Comparison of ENCODE assay signal across 10 cellular contexts in genomic region chr6:7200598-7201443, GRCh38.
DNase-seq lines count a peak whose midpoint lies in the region; ATAC-seq and TF ChIP-seq lines count a peak whose summit lies in the region.
"Had no signal": no experiment of that assay in that cellular context is flagged by ENCODE, and none has a peak within 500 bp of the region (broad histone marks: within the 10 kb centered on the region; RNA-seq: fewer than 3 reads in every experiment).

No MANE protein-coding gene starts in this region.

- no TSS peak for BruUV-seq in PC-3 (replicated peaks; lab: Mats Ljungman, UMichigan)

- CTCF ChIA-PET in PC-3 (lab: Charles Lee) = interaction anchor here (0.7 kb wide), 1 partner anchor 41 kb away, joined by 7 read pairs; no protein-coding TSS in a partner anchor
- CTCF ChIA-PET in activated CD8-positive, alpha-beta T cell treated with anti-CD3 and anti-CD28 coated beads for 36 hours (lab: Charles Lee) = interaction anchor here (1.3 kb wide), 1 partner anchor 15 kb away, joined by 3 read pairs; no protein-coding TSS in a partner anchor

- H3K27ac ChIP-seq in PC-3 (ENCODE audit: low read length) (peak overlapping the region; percentile 47), left lung (peak overlapping the region; percentile 71 to 75), thyroid gland (peak overlapping the region; percentile 34 to 90 (median 87))

- no peaks in the 10 kb centered on the region for H4K20me1 ChIP-seq in PC-3 (ENCODE audit: low read length)

- no peaks in the 10 kb centered on the region for H3F3A ChIP-seq in PC-3 (ENCODE audit: low read length, unreplicated experiment)

- peak overlapping the region; percentile 77 for H3K4me2 ChIP-seq in PC-3 (ENCODE audit: low read length)

- H3K27me3 ChIP-seq in PC-3 (ENCODE audit: low read length) (no peaks in the 10 kb centered on the region), left lung (no peaks in the 10 kb centered on the region), thyroid gland (no peaks in the 10 kb centered on the region)
- H3K27me3 ChIP-seq: heart left ventricle had no signal

- H3K4me1 ChIP-seq in PC-3 (ENCODE audit: insufficient read depth, low read length) = peaks cover 16% of the 10 kb centered on the region
- peaks cover 11 to 43% of the 10 kb centered on the region in 2 donors for H3K4me1 ChIP-seq in left lung
- peaks cover 51 to 56% of the 10 kb centered on the region in 2 donors for H3K4me1 ChIP-seq in thyroid gland

- TF ChIP-seq POLR2A in thyroid gland (IDR thresholded peaks at IDR 0.05) = peak in 1 of 2 donors; percentile 45

- no peaks in the 10 kb centered on the region for H3K27me3 Mint-ChIP-seq in stimulated activated naive CD8-positive, alpha-beta T cell treated with anti-CD3 and anti-CD28 coated beads, Interleukin-15, amount 100 ng/mL, for 72 hours
- no peaks in the 10 kb centered on the region for H3K27me3 Mint-ChIP-seq in activated CD8-positive, alpha-beta T cell treated with anti-CD3 and anti-CD28 coated beads for 36 hours
- H3K27me3 Mint-ChIP-seq: effector memory CD8-positive, alpha-beta T cell had no signal

- no peaks in the 10 kb centered on the region for H3K9me3 ChIP-seq in PC-3 (ENCODE audit: low read length)
- no peaks in the 10 kb centered on the region for H3K9me3 ChIP-seq in left lung
- no peaks in the 10 kb centered on the region for H3K9me3 ChIP-seq in thyroid gland
- H3K9me3 ChIP-seq: heart left ventricle had no signal

- no peaks in the 10 kb centered on the region for H3K9me2 ChIP-seq in PC-3 (replicated peaks; ENCODE audit: low read length)

- no peak for TF ChIP-seq CTCF in PC-3 (conservative IDR thresholded peaks at IDR 0.05; ENCODE audit: low read depth, low read length)
- TF ChIP-seq CTCF in left lung (IDR thresholded peaks at IDR 0.05) = no peak
- peak in 1 of 6 experiments; percentile 10 for TF ChIP-seq CTCF in thyroid gland (IDR thresholded peaks at IDR 0.05)
- TF ChIP-seq CTCF in activated CD8-positive, alpha-beta T cell treated with anti-CD3 and anti-CD28 coated beads for 36 hours (IDR thresholded peaks at IDR 0.05) = no peak

- H3K9ac ChIP-seq in PC-3 (ENCODE audit: low read length) = no peak overlapping the region

- H3K79me2 ChIP-seq in PC-3 (ENCODE audit: low read length) = peaks cover 8% of the 10 kb centered on the region; the same call in 1 of the 2 replicates

- H3K4me3 ChIP-seq in PC-3 (ENCODE audit: low read length) (peak overlapping the region; percentile 44; the same call in 1 of the 2 replicates), left lung (no peak overlapping the region), thyroid gland (replicated peaks in 1 of 3) (no peak overlapping the region)

- no peaks in the 10 kb centered on the region for H3K9me3 Mint-ChIP-seq in stimulated activated naive CD8-positive, alpha-beta T cell treated with anti-CD3 and anti-CD28 coated beads, Interleukin-15, amount 100 ng/mL, for 72 hours
- no peaks in the 10 kb centered on the region for H3K9me3 Mint-ChIP-seq in activated CD8-positive, alpha-beta T cell treated with anti-CD3 and anti-CD28 coated beads for 36 hours
- H3K9me3 Mint-ChIP-seq: effector memory CD8-positive, alpha-beta T cell had no signal

- DNase-seq in HUDEP-2 (lab: John Stamatoyannopoulos, UW; ENCODE audit: unreplicated experiment in 76 of 76) (peak in 49 of 76 experiments; percentile 14 to 68 (median 41)), PC-3 (peak; percentile 81), left lung (peak in 1 of 2 donors; percentile 76), thyroid gland (peak; percentile 88 to 90)
- no peak for DNase-seq in stimulated activated naive CD8-positive, alpha-beta T cell treated with anti-CD3 and anti-CD28 coated beads, Interleukin-15, amount 100 ng/mL, for 72 hours
- DNase-seq in activated CD8-positive, alpha-beta T cell treated with anti-CD3 and anti-CD28 coated beads for 36 hours = no peak
- DNase-seq: effector memory CD8-positive, alpha-beta T cell; heart left ventricle; midbrain had no signal

- no peak overlapping the region for H2AFZ ChIP-seq in PC-3 (ENCODE audit: low read length)

- peaks cover 27% of the 10 kb centered on the region for H3K36me3 Mint-ChIP-seq in activated CD8-positive, alpha-beta T cell treated with anti-CD3 and anti-CD28 coated beads for 36 hours (ENCODE audit: low read depth)

- WGBS in thyroid gland, 2 donors = 39 to 49% methylated on average over 13 of the region's 13 CpGs

- intact Hi-C loops in PC-3 (cut with micrococcal nuclease) (no loop called here), left lung (cut with DNase I) (no loop called here), thyroid gland (cut with DNase I) (no loop called here)
- intact Hi-C loops in activated CD8-positive, alpha-beta T cell treated with anti-CD3 and anti-CD28 coated beads for 36 hours (cut with micrococcal nuclease) = no loop called here

- ATAC-seq in PC-3 = peak; percentile 27; the same call in 1 of the 2 replicates
- ATAC-seq in left lung = peak; percentile 59
- ATAC-seq in stimulated activated naive CD8-positive, alpha-beta T cell treated with anti-CD3 and anti-CD28 coated beads, Interleukin-15, amount 100 ng/mL, for 72 hours = no peak
- ATAC-seq in activated CD8-positive, alpha-beta T cell treated with anti-CD3 and anti-CD28 coated beads for 36 hours = no peak
- no peak for ATAC-seq in HG03139 (IDR thresholded peaks at IDR 0.05; ENCODE audit: unreplicated experiment)
- ATAC-seq: effector memory CD8-positive, alpha-beta T cell had no signal

- peaks cover 24% of the 10 kb centered on the region for H3K4me1 Mint-ChIP-seq in stimulated activated naive CD8-positive, alpha-beta T cell treated with anti-CD3 and anti-CD28 coated beads, Interleukin-15, amount 100 ng/mL, for 72 hours
- H3K4me1 Mint-ChIP-seq in activated CD8-positive, alpha-beta T cell treated with anti-CD3 and anti-CD28 coated beads for 36 hours (ENCODE audit: low read depth) = peaks cover 31% of the 10 kb centered on the region

- H3K27ac Mint-ChIP-seq in stimulated activated naive CD8-positive, alpha-beta T cell treated with anti-CD3 and anti-CD28 coated beads, Interleukin-15, amount 100 ng/mL, for 72 hours = peak overlapping the region in 1 of 2 donors; percentile 19
- H3K27ac Mint-ChIP-seq in activated CD8-positive, alpha-beta T cell treated with anti-CD3 and anti-CD28 coated beads for 36 hours = no peak overlapping the region

- no peak overlapping the region for H3K4me3 Mint-ChIP-seq in stimulated activated naive CD8-positive, alpha-beta T cell treated with anti-CD3 and anti-CD28 coated beads, Interleukin-15, amount 100 ng/mL, for 72 hours
- H3K4me3 Mint-ChIP-seq in activated CD8-positive, alpha-beta T cell treated with anti-CD3 and anti-CD28 coated beads for 36 hours = no peak overlapping the region
- H3K4me3 Mint-ChIP-seq: effector memory CD8-positive, alpha-beta T cell had no signal

- POLR2A ChIA-PET in PC-3 (lab: Charles Lee; ENCODE audit: unreplicated experiment) = no interaction called here
- POLR2A ChIA-PET in activated CD8-positive, alpha-beta T cell treated with anti-CD3 and anti-CD28 coated beads for 36 hours (lab: Charles Lee) = no interaction called here

- H3K36me3 ChIP-seq in PC-3 (ENCODE audit: low read depth, low read length) = peaks cover 31% of the 10 kb centered on the region
- H3K36me3 ChIP-seq in left lung = peaks cover 0 to 23% of the 10 kb centered on the region in 2 donors
- H3K36me3 ChIP-seq in thyroid gland = no peaks in the 10 kb centered on the region

Comparison
In these comparisons a context has a peak if more than half of its experiments do, and no peak if none do; other contexts are left out.
1. DNase-seq: peak in HUDEP-2 (49 of 76), PC-3 (single experiment) and thyroid gland (2 of 2); none in stimulated activated naive CD8-positive, alpha-beta T cell treated with anti-CD3 and anti-CD28 coated beads, Interleukin-15, amount 100 ng/mL, for 72 hours (0 of 2) and activated CD8-positive, alpha-beta T cell treated with anti-CD3 and anti-CD28 coated beads for 36 hours (single experiment).
2. ATAC-seq: peak in PC-3 (single experiment) and left lung (single experiment); none in stimulated activated naive CD8-positive, alpha-beta T cell treated with anti-CD3 and anti-CD28 coated beads, Interleukin-15, amount 100 ng/mL, for 72 hours (single experiment), activated CD8-positive, alpha-beta T cell treated with anti-CD3 and anti-CD28 coated beads for 36 hours (single experiment) and HG03139 (single experiment).
3. Peak in every context shown above with its lines, with median percentiles within 50 percentile points of each other: H3K27ac ChIP-seq.